ENCODE assay signal across 17 cellular contexts in genomic region chr2:219634171-219634940, GRCh38. TPM values are rescaled to one million over a fixed set of nuclear protein-coding genes. Genes with fewer than 3 reads are reported as not detected.
"Had no signal": no experiment of that assay in that cellular context is flagged by ENCODE, and none has a peak within 500 bp of the region (broad histone marks: within the 10 kb centered on the region; RNA-seq: fewer than 3 reads in every experiment).

No MANE protein-coding gene starts in this region.

- H3K27me3 Mint-ChIP-seq: activated CD8-positive, alpha-beta memory T cell treated with anti-CD3 and anti-CD28 coated beads, Interleukin-2, amount 10 ng/mL, durations not matched to agents 7 days and 5 days had no signal

- H3K9me3 ChIP-seq: breast epithelium, lower lobe of right lung, psoas muscle had no signal

- ATAC-seq: activated CD8-positive, alpha-beta memory T cell treated with anti-CD3 and anti-CD28 coated beads, Interleukin-2, amount 10 ng/mL, durations not matched to agents 7 days and 5 days; activated T-cell treated with anti-CD3 and anti-CD28 coated beads, Interleukin-2, amount 50 U/mL, for 4 hours; lower lobe of right lung; psoas muscle had no signal

- DNase-seq: activated CD4-positive, alpha-beta T cell treated with anti-CD3 and anti-CD28 coated beads, Interleukin-2, amount 50 U/mL, for 4 hours; activated CD4-positive, CD25-positive, alpha-beta regulatory T cell treated with anti-CD3 and anti-CD28 coated beads, Interleukin-2, amount 50 U/mL, for 72 hours; activated CD8-positive, alpha-beta memory T cell treated with anti-CD3 and anti-CD28 coated beads, Interleukin-2, amount 10 ng/mL, durations not matched to agents 7 days and 5 days; activated effector memory CD4-positive, alpha-beta T cell treated with anti-CD3 and anti-CD28 coated beads, Interleukin-2, amount 50 U/mL, for 16 hours; activated T-cell treated with anti-CD3 and anti-CD28 coated beads, Interleukin-2, amount 50 U/mL, for 4 hours; anterior cingulate cortex; foreskin melanocyte; lower lobe of right lung; midbrain; naive B cell; nucleus accumbens; psoas muscle; stimulated activated CD4-positive, alpha-beta T cell treated with anti-CD3 and anti-CD28 coated beads, Interleukin-4, amount 100 ng/mL, for 1 hour; SW 1271 had no signal

- H3K9me3 Mint-ChIP-seq: activated T-cell treated with anti-CD3 and anti-CD28 coated beads, Interleukin-2, amount 50 U/mL, for 4 hours; stimulated activated naive CD8-positive, alpha-beta T cell treated with anti-CD3 and anti-CD28 coated beads, Interleukin-15, Interleukin-2, amounts not matched to agents 100 ng/mL and 50 ng/mL, for 24 hours had no signal

- H3K4me3 Mint-ChIP-seq: activated CD8-positive, alpha-beta memory T cell treated with anti-CD3 and anti-CD28 coated beads, Interleukin-2, amount 10 ng/mL, durations not matched to agents 7 days and 5 days; activated naive CD8-positive, alpha-beta T cell; activated T-cell treated with anti-CD3 and anti-CD28 coated beads, Interleukin-2, amount 50 U/mL, for 4 hours; naive B cell; stimulated activated naive CD8-positive, alpha-beta T cell treated with anti-CD3 and anti-CD28 coated beads, Interleukin-15, Interleukin-2, amounts not matched to agents 100 ng/mL and 50 ng/mL, for 24 hours had no signal

- H3K27ac Mint-ChIP-seq: activated CD8-positive, alpha-beta memory T cell treated with anti-CD3 and anti-CD28 coated beads, Interleukin-2, amount 10 ng/mL, durations not matched to agents 7 days and 5 days; activated naive CD8-positive, alpha-beta T cell; naive B cell; stimulated activated naive CD8-positive, alpha-beta T cell treated with anti-CD3 and anti-CD28 coated beads, Interleukin-15, Interleukin-2, amounts not matched to agents 100 ng/mL and 50 ng/mL, for 24 hours had no signal

- H3K4me1 ChIP-seq: breast epithelium, lower lobe of right lung, psoas muscle had no signal

- H3K36me3 Mint-ChIP-seq: activated CD8-positive, alpha-beta memory T cell treated with anti-CD3 and anti-CD28 coated beads, Interleukin-2, amount 10 ng/mL, durations not matched to agents 7 days and 5 days; activated naive CD8-positive, alpha-beta T cell; naive B cell had no signal

- H3K27ac ChIP-seq: breast epithelium, lower lobe of right lung, psoas muscle had no signal

- H3K36me3 ChIP-seq: breast epithelium, lower lobe of right lung had no signal

- H3K27me3 ChIP-seq: breast epithelium had no signal

- H3K4me3 ChIP-seq: breast epithelium, lower lobe of right lung, psoas muscle had no signal

RNA-seq across cellular contexts. Expression of gene SLC4A3, which starts 6.9 kb away (rescaled TPM):
- total RNA-seq: activated CD8-positive, alpha-beta memory T cell treated with anti-CD3 and anti-CD28 coated beads, Interleukin-2, amount 10 ng/mL, durations not matched to agents 7 days and 5 days had no signal
